15 cellular contexts compared by ENCODE assay signal in the genomic region with DNA sequence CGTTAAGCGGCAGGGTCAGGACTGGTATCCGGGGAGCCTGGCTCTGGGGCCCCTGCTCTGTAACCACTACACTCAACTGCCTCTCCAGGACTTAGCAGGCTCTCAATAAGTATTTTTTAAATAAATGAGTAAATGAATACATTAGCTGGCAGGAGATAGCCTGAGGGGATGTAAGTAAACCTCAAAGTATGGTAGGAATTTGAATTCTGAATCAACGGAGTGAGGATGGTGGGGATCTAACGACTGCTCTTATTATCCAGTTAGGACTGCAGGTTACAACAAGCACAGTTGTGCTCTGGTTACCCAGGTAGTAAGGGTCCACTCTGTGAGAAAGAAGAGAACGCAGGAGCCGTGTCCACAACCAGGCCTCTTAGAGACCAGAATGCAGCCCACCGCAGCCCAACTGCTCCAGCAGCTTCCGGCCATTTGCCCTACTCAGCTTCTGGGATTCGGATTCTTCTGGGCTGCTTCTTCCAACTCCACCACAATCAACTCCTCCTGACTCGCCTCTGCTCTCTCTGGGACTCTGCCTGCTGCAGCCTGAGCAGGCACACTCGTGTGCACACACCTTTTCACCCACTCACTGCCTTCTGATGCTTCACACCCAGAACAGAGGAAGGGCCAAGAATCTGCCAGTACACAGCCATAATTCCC. TPM values are rescaled to one million over a fixed set of nuclear protein-coding genes. Genes with fewer than 3 reads are reported as not detected.
A peak's percentile ranks its signal among the peaks of the same experiment; 100 is the strongest.
DNase-seq lines count a peak whose midpoint lies in the region; ATAC-seq, FAIRE-seq and TF ChIP-seq lines count a peak whose summit lies in the region.
"Had no signal": no experiment of that assay in that cellular context is flagged by ENCODE, and none has a peak within 500 bp of the region (broad histone marks: within the 10 kb centered on the region; RNA-seq: fewer than 3 reads in every experiment).

No MANE protein-coding gene starts in this region.

- no peaks in the 10 kb centered on the region for H3K4me1 ChIP-seq in kidney (ENCODE audit: control insufficient read depth in 1 of 2, insufficient read depth in 1 of 2, low read depth in 1 of 2, low read length in 2 of 2)
- H3K4me1 ChIP-seq in prostate gland (replicated peaks): no peaks in the 10 kb centered on the region

- H3K9me3 ChIP-seq in kidney (ENCODE audit: control insufficient read depth in 1 of 2, low read length in 2 of 2) (no peaks in the 10 kb centered on the region), prostate gland (no peaks in the 10 kb centered on the region)

- H3K4me3 Mint-ChIP-seq in MCF 10A (ENCODE audit: unreplicated experiment): no peak overlapping the region
- H3K4me3 Mint-ChIP-seq: activated CD4-positive, alpha-beta memory T cell treated with anti-CD3 and anti-CD28 coated beads for 36 hours; activated naive CD8-positive, alpha-beta T cell treated with anti-CD3 and anti-CD28 coated beads for 36 hours; stimulated activated naive CD8-positive, alpha-beta T cell treated with anti-CD3 and anti-CD28 coated beads, Interleukin-15, amount 100 ng/mL, for 72 hours had no signal

- intact Hi-C loops in MCF 10A (cut with micrococcal nuclease): no loop called here
- intact Hi-C loops in kidney (cut with DNase I): no loop called here
- intact Hi-C loops in prostate gland (cut with DNase I): no loop called here

- CTCF ChIA-PET in MCF 10A (lab: Yijun Ruan, JAX): interaction anchor here (1.1 to 1.4 kb wide), 2 partner anchors 10 to 20 kb away, joined by 3 to 4 read pairs; no protein-coding TSS in a partner anchor

- ATAC-seq in GM21381 (IDR thresholded peaks at IDR 0.05; ENCODE audit: unreplicated experiment) (no peak), HG03342 (IDR thresholded peaks at IDR 0.05; ENCODE audit: unreplicated experiment) (no peak)
- ATAC-seq: stimulated activated naive CD8-positive, alpha-beta T cell treated with anti-CD3 and anti-CD28 coated beads, Interleukin-15, amount 100 ng/mL, for 72 hours had no signal

- peak overlapping the region; percentile 8 for H3K27ac Mint-ChIP-seq in MCF 10A (ENCODE audit: low read depth, unreplicated experiment)
- H3K27ac Mint-ChIP-seq: activated CD4-positive, alpha-beta memory T cell treated with anti-CD3 and anti-CD28 coated beads for 36 hours; activated naive CD8-positive, alpha-beta T cell treated with anti-CD3 and anti-CD28 coated beads for 36 hours; stimulated activated naive CD8-positive, alpha-beta T cell treated with anti-CD3 and anti-CD28 coated beads, Interleukin-15, amount 100 ng/mL, for 72 hours had no signal

- TF ChIP-seq CTCF in MCF 10A (IDR thresholded peaks at IDR 0.05; ENCODE audit: unreplicated experiment) (no peak), kidney (IDR thresholded peaks at IDR 0.05; ENCODE audit: borderline replicate concordance, extremely low read depth, insufficient read depth) (no peak), prostate gland (IDR thresholded peaks at IDR 0.05) (no peak)

- FAIRE-seq in kidney (lab: Jason Lieb, UNC): no peak
- FAIRE-seq: endothelial cell of umbilical vein had no signal

- no TSS peak for BruUV-seq in MCF 10A (replicated peaks; lab: Mats Ljungman, UMichigan)

- H3K36me3 ChIP-seq in kidney (ENCODE audit: control insufficient read depth in 1 of 2, insufficient read depth in 2 of 2, low read length in 2 of 2) (no peaks in the 10 kb centered on the region), prostate gland (no peaks in the 10 kb centered on the region)

- no peak for TF ChIP-seq POLR2A in prostate gland (IDR thresholded peaks at IDR 0.05)

- peaks cover 36% of the 10 kb centered on the region for H3K4me1 Mint-ChIP-seq in MCF 10A (ENCODE audit: insufficient read depth, unreplicated experiment)

- in situ Hi-C loops in Caki2 (cut with HindIII; ENCODE audit: low pct_unique_long_range_greater_than_20kb, low sequenced_read_pairs): no loop called here

- no peak overlapping the region for H3K4me3 ChIP-seq in kidney (ENCODE audit: low read length in 2 of 2)
- H3K4me3 ChIP-seq in prostate gland: no peak overlapping the region

- H3K9me3 Mint-ChIP-seq in MCF 10A (ENCODE audit: unreplicated experiment): no peaks in the 10 kb centered on the region
- H3K9me3 Mint-ChIP-seq: activated CD4-positive, alpha-beta memory T cell treated with anti-CD3 and anti-CD28 coated beads for 36 hours; activated naive CD8-positive, alpha-beta T cell treated with anti-CD3 and anti-CD28 coated beads for 36 hours; stimulated activated naive CD8-positive, alpha-beta T cell treated with anti-CD3 and anti-CD28 coated beads, Interleukin-15, amount 100 ng/mL, for 72 hours had no signal

- no peak overlapping the region for H3K9ac ChIP-seq in kidney (ENCODE audit: low read length in 2 of 2)

- POLR2A ChIA-PET in MCF 10A (lab: Yijun Ruan, JAX): interaction anchor here (0.7 to 1.1 kb wide), 3 partner anchors 17 to 52 kb away, joined by 3 read pairs; no protein-coding TSS in a partner anchor

- 52% methylated on average over 12 of the region's 12 CpGs for WGBS in prostate gland

- H3K36me3 Mint-ChIP-seq in MCF 10A (ENCODE audit: insufficient read depth, unreplicated experiment): no peaks in the 10 kb centered on the region
- H3K36me3 Mint-ChIP-seq: activated CD4-positive, alpha-beta memory T cell treated with anti-CD3 and anti-CD28 coated beads for 36 hours had no signal

- no peaks in the 10 kb centered on the region for H3K27me3 ChIP-seq in prostate gland (replicated peaks; ENCODE audit: insufficient read depth)

- no peaks in the 10 kb centered on the region for H3K27me3 Mint-ChIP-seq in MCF 10A (ENCODE audit: insufficient read depth, unreplicated experiment)
- H3K27me3 Mint-ChIP-seq: activated CD4-positive, alpha-beta memory T cell treated with anti-CD3 and anti-CD28 coated beads for 36 hours; activated naive CD8-positive, alpha-beta T cell treated with anti-CD3 and anti-CD28 coated beads for 36 hours; stimulated activated naive CD8-positive, alpha-beta T cell treated with anti-CD3 and anti-CD28 coated beads, Interleukin-15, amount 100 ng/mL, for 72 hours had no signal

- H3K27ac ChIP-seq in kidney (ENCODE audit: low read depth in 2 of 2, low read length in 2 of 2) (no peak overlapping the region), prostate gland (no peak overlapping the region)

- DNase-seq in Caki2 (ENCODE audit: low read depth): peak; percentile 70
- peak; percentile 82 for DNase-seq in NCI-H226
- peak; percentile 60 for DNase-seq in MCF 10A (ENCODE audit: unreplicated experiment)
- DNase-seq in iris pigment epithelial cell (ENCODE audit: low read depth): peak; percentile 76
- DNase-seq in kidney: no peak
- no peak for DNase-seq in prostate gland (ENCODE audit: low spot score)
- DNase-seq: activated CD4-positive, alpha-beta memory T cell treated with anti-CD3 and anti-CD28 coated beads for 36 hours; activated naive CD8-positive, alpha-beta T cell treated with anti-CD3 and anti-CD28 coated beads for 36 hours; NCI-H1694 treated with DMSO at 0.1 percent for 48 hours; nucleus accumbens; stimulated activated CD4-positive, alpha-beta T cell treated with anti-CD3 and anti-CD28 coated beads, Interleukin-1b, Interleukin-23, amount 100 ng/mL, for 48 hours; stimulated activated naive CD8-positive, alpha-beta T cell treated with anti-CD3 and anti-CD28 coated beads, Interleukin-15, amount 100 ng/mL, for 72 hours had no signal

RNA-seq across cellular contexts. Expression of gene MED27, which starts 52.6 kb away (rescaled TPM):
- total RNA-seq in Caki2 (2014; rRNA removed; shearing (Covaris generic); ENCODE audit: low replicate concordance): 31.9 and 72.8 TPM in 2 replicates
- total RNA-seq in MCF 10A (2022) (34.3 and 41.9 TPM in 2 replicates), kidney (15.9 TPM), prostate gland (10 to 100 TPM; 17.4 to 22.7 TPM)
- polyA plus RNA-seq in kidney (ENCODE audit: insufficient read depth, low read depth, low replicate concordance): 23.1 TPM

Comparison
In these comparisons a context has a peak if more than half of its experiments do, and no peak if none do; other contexts are left out.
1. DNase-seq: peak in Caki2 (single experiment), NCI-H226 (single experiment), MCF 10A (single experiment) and iris pigment epithelial cell (single experiment); none in kidney (single experiment) and prostate gland (single experiment).